ENCODE assay signal across 9 cellular contexts in genomic region chr7:98879989-98880337, GRCh38. TPM values are rescaled to one million over a fixed set of nuclear protein-coding genes. Genes with fewer than 3 reads are reported as not detected.
A peak's percentile ranks its signal among the peaks of the same experiment; 100 is the strongest.
DNase-seq lines count a peak whose midpoint lies in the region; ATAC-seq, FAIRE-seq and TF ChIP-seq lines count a peak whose summit lies in the region.
"Had no signal": no experiment of that assay in that cellular context is flagged by ENCODE, and none has a peak within 500 bp of the region (broad histone marks: within the 10 kb centered on the region; RNA-seq: fewer than 3 reads in every experiment).

No MANE protein-coding gene starts in this region.

- H3K4me3 Mint-ChIP-seq in Caco-2 (ENCODE audit: unreplicated experiment), result peak overlapping the region; percentile 86

- H3K4me1 Mint-ChIP-seq in Caco-2 (ENCODE audit: low read depth, unreplicated experiment), result no peaks in the 10 kb centered on the region

- no peak overlapping the region for H2BK20ac ChIP-seq in H1 (ENCODE audit: low read length)

- H3K27ac ChIP-seq in OCI-LY7 (ENCODE audit: low read depth, low read length, poor library complexity, severe bottlenecking) (peak overlapping the region; percentile 94), H1 (ENCODE audit: low read depth, low read length) (no peak overlapping the region), osteoblast (ENCODE audit: low read depth, low read length) (no peak overlapping the region)

- 84% methylated on average over 9 of the region's 9 CpGs; no CpG with 5 or more reads in 1 of the 2 experiments for WGBS in H1 (ENCODE audit: extremely low coverage in 1 of 2, insufficient coverage in 1 of 2, insufficient read length in 1 of 2, insufficient replicate concordance in 2 of 2, low coverage in 1 of 2, low lambda C conversion rate in 2 of 2, missing lambda C conversion rate in 1 of 2), 2 experiments

- peaks cover 5% of the 10 kb centered on the region for H3K79me1 ChIP-seq in H1 (ENCODE audit: low read depth, low read length)

- H3K27ac Mint-ChIP-seq in Caco-2 (ENCODE audit: unreplicated experiment), result no peak overlapping the region

- no peaks in the 10 kb centered on the region for H3K9me2 ChIP-seq in OCI-LY7 (ENCODE audit: insufficient read depth, low read length)

- DNase-seq in Caco-2 (no peak), OCI-LY7 (ENCODE audit: low spot score) (no peak), H1 (ENCODE audit: low read depth in 1 of 2, low spot score in 2 of 2) (no peak), osteoblast (ENCODE audit: insufficient read length, low spot score, missing footprints) (no peak), cerebellar nuclear complex (lab: John Stamatoyannopoulos, UW) (no peak), MV-4-11 (lab: John Stamatoyannopoulos, UW) (no peak)
- DNase-seq: NCI-H1048 had no signal

- no peak for ATAC-seq in HG02588 (IDR thresholded peaks at IDR 0.05; ENCODE audit: unreplicated experiment)
- ATAC-seq in GM19324 (IDR thresholded peaks at IDR 0.05; ENCODE audit: low FRiP score, unreplicated experiment), result no peak

- H3K36me3 ChIP-seq in Caco-2 (ENCODE audit: control insufficient read depth, insufficient read depth, low read length) (peaks cover 2% of the 10 kb centered on the region), OCI-LY7 (ENCODE audit: insufficient read depth, low read length) (peaks cover 47% of the 10 kb centered on the region), H1 (ENCODE audit: control insufficient read depth in 2 of 4, insufficient read depth in 4 of 4, low read length in 3 of 4) (peaks cover 5 to 36% (median 30%) of the 10 kb centered on the region in 4 experiments), osteoblast (ENCODE audit: insufficient read depth, low read length) (peaks cover 42% of the 10 kb centered on the region)

- no peak overlapping the region for H3K18ac ChIP-seq in H1 (ENCODE audit: extremely low read depth, low read length)

- peaks cover 5% of the 10 kb centered on the region; the same call in 1 of the 2 replicates for H4K20me1 ChIP-seq in OCI-LY7 (ENCODE audit: insufficient read depth, low read length)
- peaks cover 8 to 14% of the 10 kb centered on the region in 2 experiments for H4K20me1 ChIP-seq in H1 (replicated peaks in 1 of 2; ENCODE audit: control insufficient read depth in 1 of 2, insufficient read depth in 2 of 2, low read length in 2 of 2)
- H4K20me1 ChIP-seq in osteoblast (ENCODE audit: insufficient read depth, low read length), result peaks cover 25% of the 10 kb centered on the region

- no peak overlapping the region for H2BK120ac ChIP-seq in H1 (replicated peaks; ENCODE audit: low read depth, low read length)

- BruUV-seq in Caco-2 (replicated peaks; lab: Mats Ljungman, UMichigan) (no TSS peak), OCI-LY7 (replicated peaks; lab: Mats Ljungman, UMichigan) (no TSS peak)

- no peak overlapping the region for H2BK15ac ChIP-seq in H1 (ENCODE audit: low read length)

- no peak overlapping the region for H2AK5ac ChIP-seq in H1 (ENCODE audit: low read depth, low read length)

- no peak for TF ChIP-seq POLR2A in H1 (IDR thresholded peaks at IDR 0.05; ENCODE audit: control extremely low read depth in 1 of 2, low read depth in 2 of 2, low read length in 2 of 2)

- H2BK12ac ChIP-seq in H1 (ENCODE audit: low read depth, low read length), result no peak overlapping the region

- no peaks in the 10 kb centered on the region for H3K9me3 Mint-ChIP-seq in Caco-2 (ENCODE audit: unreplicated experiment)

- H3K14ac ChIP-seq in H1 (ENCODE audit: insufficient read length), result no peak overlapping the region

- H2BK5ac ChIP-seq in H1 (ENCODE audit: low read depth, low read length), result no peak overlapping the region

- no peaks in the 10 kb centered on the region for H3K27me3 ChIP-seq in Caco-2 (replicated peaks; ENCODE audit: control insufficient read depth, insufficient read depth, low read length)
- H3K27me3 ChIP-seq in H1 (replicated peaks in 1 of 4; ENCODE audit: control insufficient read depth in 3 of 4, extremely low read depth in 1 of 4, insufficient read depth in 3 of 4, low read length in 3 of 4), result no peaks in the 10 kb centered on the region
- H3K27me3 ChIP-seq in osteoblast (ENCODE audit: insufficient read depth, low read length), result no peaks in the 10 kb centered on the region

- no peak overlapping the region for H4K5ac ChIP-seq in H1 (ENCODE audit: insufficient read length, low read depth, low read length)

- H3K4me2 ChIP-seq in OCI-LY7 (ENCODE audit: low read length) (peak overlapping the region; percentile 80), H1 (ENCODE audit: insufficient read depth in 1 of 2, low read depth in 2 of 2, low read length in 2 of 2) (peak overlapping the region; percentile 73 to 96), osteoblast (ENCODE audit: insufficient read depth, low read length) (peak overlapping the region; percentile 98)

- CTCF ChIA-PET in Caco-2 (lab: Charles Lee) (interaction anchor here (0.7 kb wide), 2 partner anchors 9 to 11 kb away, joined by 3 read pairs; no protein-coding TSS in a partner anchor), OCI-LY7 (lab: Charles Lee; ENCODE audit: unreplicated experiment) (interaction anchor here (0.6 to 0.8 kb wide), 2 partner anchors 10 to 593 kb away, joined by 3 to 5 read pairs; partner anchors contain the start of gene TMEM130), H1 (lab: Charles Lee; ENCODE audit: partially characterized antibody) (interaction anchor here (0.6 to 2.4 kb wide), 10 partner anchors 9 to 1467 kb away, joined by 3 to 9 read pairs (median 3); no protein-coding TSS in a partner anchor)

- peaks cover 52% of the 10 kb centered on the region for H3K79me2 ChIP-seq in OCI-LY7 (ENCODE audit: insufficient read depth, low read depth, low read length)
- peaks cover 12 to 28% of the 10 kb centered on the region in 2 experiments for H3K79me2 ChIP-seq in H1 (ENCODE audit: control insufficient read depth in 1 of 2, insufficient read depth in 2 of 2, low read length in 2 of 2)
- H3K79me2 ChIP-seq in osteoblast (ENCODE audit: insufficient read depth, low read length), result peaks cover 49% of the 10 kb centered on the region

- no peak for TF ChIP-seq EP300 in H1 (IDR thresholded peaks at IDR 0.05; ENCODE audit: borderline replicate concordance in 1 of 2, low read depth in 2 of 2, low read length in 2 of 2)

- no peaks in the 10 kb centered on the region for H3K9me3 ChIP-seq in Caco-2
- H3K9me3 ChIP-seq in OCI-LY7 (ENCODE audit: low read length), result no peaks in the 10 kb centered on the region
- H3K9me3 ChIP-seq in H1 (ENCODE audit: insufficient read depth in 2 of 2, low read depth in 1 of 2, low read length in 1 of 2), result no peaks in the 10 kb centered on the region
- H3K9me3 ChIP-seq in osteoblast (ENCODE audit: low read depth, low read length), result no peaks in the 10 kb centered on the region

- H3K4me1 ChIP-seq in Caco-2 (no peaks in the 10 kb centered on the region), OCI-LY7 (ENCODE audit: insufficient read depth, low read length, poor library complexity, severe bottlenecking) (peaks cover 44% of the 10 kb centered on the region), H1 (replicated peaks in 1 of 4; ENCODE audit: control insufficient read depth in 3 of 4, insufficient read depth in 4 of 4, low read length in 3 of 4) (peaks cover 0 to 13% (median 5%) of the 10 kb centered on the region in 4 experiments; a peak in 5 of 7 replicates), osteoblast (ENCODE audit: insufficient read depth, low read length) (peaks cover 13% of the 10 kb centered on the region)

- POLR2A ChIA-PET in Caco-2 (lab: Charles Lee) (no interaction called here), OCI-LY7 (lab: Charles Lee) (interaction anchor here (0.6 to 1.0 kb wide), 5 partner anchors 10 to 538 kb away, joined by 3 to 5 read pairs (median 4); partner anchors contain the start of gene TMEM130), H1 (lab: Charles Lee; ENCODE audit: partially characterized antibody) (interaction anchor here (0.6 to 1.1 kb wide), 4 partner anchors 10 to 529 kb away, joined by 3 to 4 read pairs (median 3); partner anchors contain the start of genes BUD31 and PDAP1)

- H3K4ac ChIP-seq in H1 (replicated peaks; ENCODE audit: insufficient read length, low read depth, low read length), result no peak overlapping the region

- no peak overlapping the region for H3K56ac ChIP-seq in H1 (replicated peaks; ENCODE audit: insufficient read length, low read depth, low read length)

- no peak overlapping the region; a peak in 1 of 7 replicates for H3K9ac ChIP-seq in H1 (replicated peaks in 1 of 4; ENCODE audit: extremely low read depth in 1 of 4, low read depth in 3 of 4, low read length in 3 of 4)

- no peak for TF ChIP-seq RAD21 in H1 (IDR thresholded peaks at IDR 0.05 in 1 of 2, conservative IDR thresholded peaks at IDR 0.05 in 1 of 2; ENCODE audit: low read depth in 2 of 2, low read length in 2 of 2)

- no peak overlapping the region for H4K91ac ChIP-seq in H1 (replicated peaks; ENCODE audit: insufficient read length, low read length)

- H3K23me2 ChIP-seq in H1 (ENCODE audit: low read depth, low read length), result peaks cover 6% of the 10 kb centered on the region

- peaks cover 44% of the 10 kb centered on the region for H3K36me3 Mint-ChIP-seq in Caco-2 (ENCODE audit: insufficient read depth, unreplicated experiment)

- peak overlapping the region; percentile 99 for H3K4me3 ChIP-seq in Caco-2 (ENCODE audit: low read depth, low read length)
- H3K4me3 ChIP-seq in OCI-LY7 (ENCODE audit: low read depth, low read length, poor library complexity, severe bottlenecking), result peak overlapping the region; percentile 97
- peak overlapping the region; percentile 74 to 99 (median 80); a peak in 5 of 8 replicates for H3K4me3 ChIP-seq in H1 (ENCODE audit: extremely low read depth in 1 of 4, insufficient read depth in 2 of 4, low read depth in 3 of 4, low read length in 4 of 4)
- H3K4me3 ChIP-seq in osteoblast (ENCODE audit: insufficient read depth, low read length), result peak overlapping the region; percentile 97

- H2AFZ ChIP-seq in OCI-LY7 (ENCODE audit: low read length), result no peak overlapping the region
- H2AFZ ChIP-seq in H1 (ENCODE audit: low read length), result no peak overlapping the region
- no peak overlapping the region for H2AFZ ChIP-seq in osteoblast (ENCODE audit: low read length)

- H3K27me3 Mint-ChIP-seq in Caco-2 (ENCODE audit: insufficient read depth, unreplicated experiment), result no peaks in the 10 kb centered on the region

- FAIRE-seq in H1 (lab: Jason Lieb, UNC), result no peak

- H4K8ac ChIP-seq in H1 (ENCODE audit: extremely low read depth, insufficient read depth, low read length), result no peak overlapping the region; the same call in 1 of the 2 replicates

- intact Hi-C loops in Caco-2 (cut with micrococcal nuclease; ENCODE audit: unreplicated experiment) (no loop called here), OCI-LY7 (cut with micrococcal nuclease; ENCODE audit: unreplicated experiment) (loop anchor here (1.0 to 10.0 kb wide), 2 partner anchors 238 to 565 kb away; no protein-coding TSS in a partner anchor)

- H3K23ac ChIP-seq in H1 (ENCODE audit: insufficient read length), result no peak overlapping the region

- TF ChIP-seq CTCF in Caco-2 (IDR thresholded peaks at IDR 0.05; ENCODE audit: insufficient read depth in 1 of 2, low read depth in 1 of 2, low read length in 1 of 2, severe bottlenecking in 1 of 2, unreplicated experiment in 1 of 2) (no peak), OCI-LY7 (conservative IDR thresholded peaks at IDR 0.05; ENCODE audit: low read length) (no peak), H1 (IDR thresholded peaks at IDR 0.05; ENCODE audit: control extremely low read depth in 1 of 3, insufficient read depth in 1 of 3, low read depth in 1 of 3, low read length in 3 of 3) (no peak), osteoblast (IDR thresholded peaks at IDR 0.05; ENCODE audit: extremely low read depth, low read depth, low read length) (no peak)

RNA-seq across cellular contexts. Expression of gene TRRAP, which starts 1.6 kb away (rescaled TPM):
- 51.6 and 55.4 TPM in 2 replicates for total RNA-seq in Caco-2 (2022)
- total RNA-seq in OCI-LY7 (2014; rRNA removed; shearing (Covaris generic)), result 43.4 and 50.4 TPM in 2 replicates
- total RNA-seq in OCI-LY7 (2022), result 82.6 and 86.1 TPM in 2 replicates
- 48.6 and 53.3 TPM in 2 replicates for total RNA-seq in H1 (2021; fragmentation: NEBNext Ultra II Directional; extraction: Animal tissue kit (Norgen Biotek cat#: 25700))
- 21.7 and 29.7 TPM in 2 replicates for polyA plus RNA-seq in H1 (2011; rRNA removed)
- polyA plus RNA-seq in H1 (2011; cell fraction: cytosol; rRNA removed), result 17.7 TPM
- polyA plus RNA-seq in H1 (2011; cell fraction: nucleus; rRNA removed), result 52.9 TPM
- 24.3 to 29.8 TPM (median 26.7 TPM) in 4 replicates for polyA plus RNA-seq in H1 (2012, experiment 1 of 2)
- polyA plus RNA-seq in H1 (2012, experiment 2 of 2), result 4.2 TPM
- polyA plus RNA-seq in H1 (2013, experiment 1 of 2), result 16.4 TPM
- polyA plus RNA-seq in H1 (2013, experiment 2 of 2), result 14.9 TPM
- polyA minus RNA-seq in H1 (2011; rRNA and poly(A)+ RNA removed), result 62.3 and 75.5 TPM in 2 replicates
- 47.8 TPM for polyA minus RNA-seq in H1 (2011; cell fraction: cytosol; rRNA and poly(A)+ RNA removed)
- 65.2 TPM for polyA minus RNA-seq in H1 (2011; cell fraction: nucleus; rRNA and poly(A)+ RNA removed)
- total RNA-seq in osteoblast, result 16.5 and 17.7 TPM in 2 replicates

RNA-seq across cellular contexts. Expression of gene TMEM130, which starts 10.1 kb away (rescaled TPM):
- total RNA-seq in Caco-2 (2022) (not detected in 2 replicates), OCI-LY7 (2022) (0.57 and 0.87 TPM in 2 replicates), osteoblast (0.88 and 1.1 TPM in 2 replicates)
- total RNA-seq in OCI-LY7 (2014; rRNA removed; shearing (Covaris generic)), result 0.22 and 0.46 TPM in 2 replicates
- 2.9 and 3.7 TPM in 2 replicates for total RNA-seq in H1 (2021; fragmentation: NEBNext Ultra II Directional; extraction: Animal tissue kit (Norgen Biotek cat#: 25700))
- polyA plus RNA-seq in H1 (2011; rRNA removed), result 6.6 and 14.0 TPM in 2 replicates
- 4.1 TPM for polyA plus RNA-seq in H1 (2011; cell fraction: cytosol; rRNA removed)
- 6.3 TPM for polyA plus RNA-seq in H1 (2011; cell fraction: nucleus; rRNA removed)
- 2.0 to 4.6 TPM (median 3.0 TPM) in 4 replicates for polyA plus RNA-seq in H1 (2012, experiment 1 of 2)
- 1.3 TPM for polyA plus RNA-seq in H1 (2012, experiment 2 of 2)
- polyA plus RNA-seq in H1 (2013, experiment 1 of 2), result 4.0 TPM
- 4.9 TPM for polyA plus RNA-seq in H1 (2013, experiment 2 of 2)
- polyA minus RNA-seq in H1 (2011; rRNA and poly(A)+ RNA removed), result 1.2 and 1.9 TPM in 2 replicates
- 4.0 TPM for polyA minus RNA-seq in H1 (2011; cell fraction: cytosol; rRNA and poly(A)+ RNA removed)
- polyA minus RNA-seq in H1 (2011; cell fraction: nucleus; rRNA and poly(A)+ RNA removed), result 1.1 TPM
